ENCODE assay signal across 24 cellular contexts in the genomic region with DNA sequence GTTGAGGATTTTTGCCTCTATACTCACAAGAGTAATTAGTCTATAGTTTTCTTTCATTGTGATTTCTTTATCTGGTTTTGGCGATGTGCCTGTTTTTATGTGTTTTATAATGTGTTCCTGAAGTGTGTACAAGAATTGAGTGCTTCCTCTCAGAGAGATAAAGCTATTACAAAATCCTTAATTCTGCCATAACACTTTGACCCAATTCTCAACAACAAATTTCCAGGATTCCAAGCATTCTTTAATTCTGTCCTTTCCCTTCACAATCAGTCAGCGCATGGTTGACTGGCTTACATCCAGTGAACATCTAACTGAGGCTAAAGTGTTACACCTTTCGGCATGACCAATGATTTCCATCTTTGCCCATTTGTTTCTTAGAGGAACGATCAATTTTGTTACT.
DNase-seq lines count a peak whose midpoint lies in the region; ATAC-seq, FAIRE-seq and TF ChIP-seq lines count a peak whose summit lies in the region.
"Had no signal": no experiment of that assay in that cellular context is flagged by ENCODE, and none has a peak within 500 bp of the region (broad histone marks: within the 10 kb centered on the region; RNA-seq: fewer than 3 reads in every experiment).

No MANE protein-coding gene starts in this region.

- H3K27me3 ChIP-seq in bronchial epithelial cell (ENCODE audit: control insufficient read depth, insufficient read depth, low read length) (no peaks in the 10 kb centered on the region), Peyer's patch (no peaks in the 10 kb centered on the region), tibial artery (peaks cover 0 to 7% of the 10 kb centered on the region in 2 donors)
- H3K27me3 ChIP-seq: BE2C, SJSA1 had no signal

- H3K4me1 Mint-ChIP-seq in activated CD4-positive, alpha-beta T cell treated with anti-CD3 and anti-CD28 coated beads, Interleukin-2, amount 10 ng/mL, durations not matched to agents 24 days and 14 days: no peaks in the 10 kb centered on the region
- H3K4me1 Mint-ChIP-seq: CD14-positive monocyte; CD8-positive, alpha-beta memory T cell had no signal

- DNase-seq in NCI-H226 (peak; percentile 26), bronchial epithelial cell (ENCODE audit: low read depth) (no peak), fibroblast of pulmonary artery (ENCODE audit: low read depth) (peak; percentile 45), retinal pigment epithelial cell (ENCODE audit: low read depth) (peak; percentile 32), Peyer's patch (no peak), tibial artery (no peak)
- no peak for DNase-seq in activated CD4-positive, alpha-beta T cell treated with anti-CD3 and anti-CD28 coated beads, Interleukin-2, amount 10 ng/mL, durations not matched to agents 24 days and 14 days
- DNase-seq: BE2C; CD8-positive, alpha-beta memory T cell; DMS 273 treated with DMSO at 0.1 percent for 48 hours; DMS79; Karpas-422; NCI-H1092; NCI-H1417 treated with DMSO at 0.1 percent for 48 hours; NCI-H1694 treated with DMSO at 0.1 percent for 48 hours; NCI-H2081; NCI-H524; NCI-H748 treated with DMSO at 0.1 percent for 48 hours had no signal

- no peak overlapping the region for H3K4me3 Mint-ChIP-seq in activated CD4-positive, alpha-beta T cell treated with anti-CD3 and anti-CD28 coated beads, Interleukin-2, amount 10 ng/mL, durations not matched to agents 24 days and 14 days
- H3K4me3 Mint-ChIP-seq: CD14-positive monocyte; CD8-positive, alpha-beta memory T cell had no signal

- TF ChIP-seq CTCF in bronchial epithelial cell (IDR thresholded peaks at IDR 0.05; ENCODE audit: insufficient read depth, low read length, severe bottlenecking) (no peak), fibroblast of pulmonary artery (IDR thresholded peaks at IDR 0.05; ENCODE audit: low read length, missing control alignments) (no peak), retinal pigment epithelial cell (conservative IDR thresholded peaks at IDR 0.05; ENCODE audit: low read depth, low read length) (no peak), Peyer's patch (IDR thresholded peaks at IDR 0.05) (no peak), tibial artery (IDR thresholded peaks at IDR 0.05) (no peak)

- H3K4me1 ChIP-seq in Peyer's patch (no peaks in the 10 kb centered on the region), tibial artery (no peaks in the 10 kb centered on the region)
- H3K4me1 ChIP-seq: BE2C, SJSA1 had no signal

- TF ChIP-seq POLR2A in Peyer's patch (IDR thresholded peaks at IDR 0.05): no peak

- H3K27ac Mint-ChIP-seq in activated CD4-positive, alpha-beta T cell treated with anti-CD3 and anti-CD28 coated beads, Interleukin-2, amount 10 ng/mL, durations not matched to agents 24 days and 14 days: no peak overlapping the region
- H3K27ac Mint-ChIP-seq: CD14-positive monocyte; CD8-positive, alpha-beta memory T cell had no signal

- H3K4me3 ChIP-seq in bronchial epithelial cell (ENCODE audit: low read depth, low read length) (no peak overlapping the region), fibroblast of pulmonary artery (replicated peaks; ENCODE audit: low read depth, low read length) (no peak overlapping the region), retinal pigment epithelial cell (ENCODE audit: low read length) (no peak overlapping the region), Peyer's patch (no peak overlapping the region), tibial artery (no peak overlapping the region)
- H3K4me3 ChIP-seq: SJSA1 had no signal

- no peak overlapping the region for H3K27ac ChIP-seq in Peyer's patch
- no peak overlapping the region for H3K27ac ChIP-seq in tibial artery
- H3K27ac ChIP-seq: SJSA1 had no signal

- H3K9me3 ChIP-seq in Peyer's patch: peaks cover 0 to 3% (median 0%) of the 10 kb centered on the region in 4 donors
- peaks cover 4 to 36% (median 31%) of the 10 kb centered on the region in 3 donors for H3K9me3 ChIP-seq in tibial artery
- H3K9me3 ChIP-seq: BE2C, SJSA1 had no signal

- H3K36me3 Mint-ChIP-seq in activated CD4-positive, alpha-beta T cell treated with anti-CD3 and anti-CD28 coated beads, Interleukin-2, amount 10 ng/mL, durations not matched to agents 24 days and 14 days (ENCODE audit: low read depth): no peaks in the 10 kb centered on the region
- H3K36me3 Mint-ChIP-seq: CD14-positive monocyte had no signal

- no peak for ATAC-seq in HG02759 (IDR thresholded peaks at IDR 0.05; ENCODE audit: unreplicated experiment)
- ATAC-seq: HepG2 had no signal

- peak; percentile 7 for FAIRE-seq in bronchial epithelial cell (lab: Jason Lieb, UNC)
- FAIRE-seq: GM19239, H54, HepG2 had no signal

- intact Hi-C loops in tibial artery (cut with DNase I; ENCODE audit: low total_unique reads): no loop called here
- intact Hi-C loops in activated CD4-positive, alpha-beta T cell treated with anti-CD3 and anti-CD28 coated beads, Interleukin-2, amount 10 ng/mL, durations not matched to agents 24 days and 14 days (cut with micrococcal nuclease): no loop called here

- H3K27me3 Mint-ChIP-seq in activated CD4-positive, alpha-beta T cell treated with anti-CD3 and anti-CD28 coated beads, Interleukin-2, amount 10 ng/mL, durations not matched to agents 24 days and 14 days: peaks cover 11% of the 10 kb centered on the region

- no peaks in the 10 kb centered on the region for H3K36me3 ChIP-seq in bronchial epithelial cell (ENCODE audit: control insufficient read depth, insufficient read depth, low read length)
- no peaks in the 10 kb centered on the region for H3K36me3 ChIP-seq in Peyer's patch
- no peaks in the 10 kb centered on the region for H3K36me3 ChIP-seq in tibial artery
- H3K36me3 ChIP-seq: BE2C, SJSA1 had no signal

- peaks cover 4% of the 10 kb centered on the region for H3K9me3 Mint-ChIP-seq in activated CD4-positive, alpha-beta T cell treated with anti-CD3 and anti-CD28 coated beads, Interleukin-2, amount 10 ng/mL, durations not matched to agents 24 days and 14 days

Comparison
In these comparisons a context has a peak if more than half of its experiments do, and no peak if none do; other contexts are left out.
1. DNase-seq: peak in NCI-H226 (single experiment), fibroblast of pulmonary artery (single experiment) and retinal pigment epithelial cell (single experiment); none in bronchial epithelial cell (single experiment), Peyer's patch (0 of 3), tibial artery (0 of 2) and activated CD4-positive, alpha-beta T cell treated with anti-CD3 and anti-CD28 coated beads, Interleukin-2, amount 10 ng/mL, durations not matched to agents 24 days and 14 days (single experiment).